1 cellular context compared by ENCODE assay signal in the genomic region with DNA sequence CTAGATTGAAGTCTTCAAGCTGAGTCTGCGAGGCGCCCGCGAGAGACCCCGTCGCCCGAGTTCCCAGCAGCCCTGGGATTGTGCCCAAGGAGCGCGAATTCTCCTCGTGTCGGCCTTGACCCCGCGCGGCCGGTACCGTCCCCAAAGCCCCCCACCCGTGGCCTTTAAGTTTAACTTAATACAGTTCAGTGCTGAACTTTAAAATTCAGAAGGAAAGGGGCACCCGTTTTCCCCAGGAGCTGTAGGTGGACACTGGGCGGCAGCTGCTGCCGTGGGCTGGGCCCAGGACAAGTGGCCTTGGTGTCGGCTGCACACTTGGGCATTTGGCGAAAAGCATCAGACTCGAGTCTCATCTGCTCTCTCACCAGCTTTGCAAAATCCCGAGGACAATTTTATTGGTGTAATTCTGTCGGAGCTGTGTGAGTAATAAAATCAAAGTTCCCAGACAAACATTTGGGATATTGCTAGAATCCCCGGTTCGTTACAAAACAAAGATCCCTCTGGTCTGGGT.
TF ChIP-seq lines count a peak whose summit lies in the region.

No MANE protein-coding gene starts in this region.

TF ChIP-seq in GM23338, 12 proteins besides CTCF, POLR2A, EP300 and RAD21:
- TF ChIP-seq EZH2phosphoT487 (IDR thresholded peaks at IDR 0.05; ENCODE audit: unreplicated experiment) = no peak
- TF ChIP-seq, protein P1, sequence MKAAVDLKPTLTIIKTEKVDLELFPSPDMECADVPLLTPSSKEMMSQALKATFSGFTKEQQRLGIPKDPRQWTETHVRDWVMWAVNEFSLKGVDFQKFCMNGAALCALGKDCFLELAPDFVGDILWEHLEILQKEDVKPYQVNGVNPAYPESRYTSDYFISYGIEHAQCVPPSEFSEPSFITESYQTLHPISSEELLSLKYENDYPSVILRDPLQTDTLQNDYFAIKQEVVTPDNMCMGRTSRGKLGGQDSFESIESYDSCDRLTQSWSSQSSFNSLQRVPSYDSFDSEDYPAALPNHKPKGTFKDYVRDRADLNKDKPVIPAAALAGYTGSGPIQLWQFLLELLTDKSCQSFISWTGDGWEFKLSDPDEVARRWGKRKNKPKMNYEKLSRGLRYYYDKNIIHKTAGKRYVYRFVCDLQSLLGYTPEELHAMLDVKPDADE (IDR thresholded peaks at IDR 0.05) = no peak
- TF ChIP-seq NANOG (IDR thresholded peaks at IDR 0.05; ENCODE audit: borderline replicate concordance) = no peak
- no peak for TF ChIP-seq STAT1 (IDR thresholded peaks at IDR 0.05; ENCODE audit: unreplicated experiment)
- TF ChIP-seq ZNF331 (CRISPR knock-in tag; IDR thresholded peaks at IDR 0.05; ENCODE audit: low read depth) = no peak
- TF ChIP-seq JUNB (IDR thresholded peaks at IDR 0.05; ENCODE audit: unreplicated experiment) = no peak
- TF ChIP-seq, protein P2, sequence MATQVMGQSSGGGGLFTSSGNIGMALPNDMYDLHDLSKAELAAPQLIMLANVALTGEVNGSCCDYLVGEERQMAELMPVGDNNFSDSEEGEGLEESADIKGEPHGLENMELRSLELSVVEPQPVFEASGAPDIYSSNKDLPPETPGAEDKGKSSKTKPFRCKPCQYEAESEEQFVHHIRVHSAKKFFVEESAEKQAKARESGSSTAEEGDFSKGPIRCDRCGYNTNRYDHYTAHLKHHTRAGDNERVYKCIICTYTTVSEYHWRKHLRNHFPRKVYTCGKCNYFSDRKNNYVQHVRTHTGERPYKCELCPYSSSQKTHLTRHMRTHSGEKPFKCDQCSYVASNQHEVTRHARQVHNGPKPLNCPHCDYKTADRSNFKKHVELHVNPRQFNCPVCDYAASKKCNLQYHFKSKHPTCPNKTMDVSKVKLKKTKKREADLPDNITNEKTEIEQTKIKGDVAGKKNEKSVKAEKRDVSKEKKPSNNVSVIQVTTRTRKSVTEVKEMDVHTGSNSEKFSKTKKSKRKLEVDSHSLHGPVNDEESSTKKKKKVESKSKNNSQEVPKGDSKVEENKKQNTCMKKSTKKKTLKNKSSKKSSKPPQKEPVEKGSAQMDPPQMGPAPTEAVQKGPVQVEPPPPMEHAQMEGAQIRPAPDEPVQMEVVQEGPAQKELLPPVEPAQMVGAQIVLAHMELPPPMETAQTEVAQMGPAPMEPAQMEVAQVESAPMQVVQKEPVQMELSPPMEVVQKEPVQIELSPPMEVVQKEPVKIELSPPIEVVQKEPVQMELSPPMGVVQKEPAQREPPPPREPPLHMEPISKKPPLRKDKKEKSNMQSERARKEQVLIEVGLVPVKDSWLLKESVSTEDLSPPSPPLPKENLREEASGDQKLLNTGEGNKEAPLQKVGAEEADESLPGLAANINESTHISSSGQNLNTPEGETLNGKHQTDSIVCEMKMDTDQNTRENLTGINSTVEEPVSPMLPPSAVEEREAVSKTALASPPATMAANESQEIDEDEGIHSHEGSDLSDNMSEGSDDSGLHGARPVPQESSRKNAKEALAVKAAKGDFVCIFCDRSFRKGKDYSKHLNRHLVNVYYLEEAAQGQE (IDR thresholded peaks at IDR 0.05; ENCODE audit: unreplicated experiment) = no peak
- no peak for TF ChIP-seq POLR2AphosphoS5 (IDR thresholded peaks at IDR 0.05; ENCODE audit: low read depth)
- TF ChIP-seq ZNF114 (CRISPR knock-in tag; IDR thresholded peaks at IDR 0.05) = no peak
- TF ChIP-seq EZH2 (IDR thresholded peaks at IDR 0.05; ENCODE audit: low read depth, unreplicated experiment) = no peak
- no peak for TF ChIP-seq CREB1 (CRISPR knock-in tag; IDR thresholded peaks at IDR 0.05; ENCODE audit: low read depth)
- TF ChIP-seq, protein P3, sequence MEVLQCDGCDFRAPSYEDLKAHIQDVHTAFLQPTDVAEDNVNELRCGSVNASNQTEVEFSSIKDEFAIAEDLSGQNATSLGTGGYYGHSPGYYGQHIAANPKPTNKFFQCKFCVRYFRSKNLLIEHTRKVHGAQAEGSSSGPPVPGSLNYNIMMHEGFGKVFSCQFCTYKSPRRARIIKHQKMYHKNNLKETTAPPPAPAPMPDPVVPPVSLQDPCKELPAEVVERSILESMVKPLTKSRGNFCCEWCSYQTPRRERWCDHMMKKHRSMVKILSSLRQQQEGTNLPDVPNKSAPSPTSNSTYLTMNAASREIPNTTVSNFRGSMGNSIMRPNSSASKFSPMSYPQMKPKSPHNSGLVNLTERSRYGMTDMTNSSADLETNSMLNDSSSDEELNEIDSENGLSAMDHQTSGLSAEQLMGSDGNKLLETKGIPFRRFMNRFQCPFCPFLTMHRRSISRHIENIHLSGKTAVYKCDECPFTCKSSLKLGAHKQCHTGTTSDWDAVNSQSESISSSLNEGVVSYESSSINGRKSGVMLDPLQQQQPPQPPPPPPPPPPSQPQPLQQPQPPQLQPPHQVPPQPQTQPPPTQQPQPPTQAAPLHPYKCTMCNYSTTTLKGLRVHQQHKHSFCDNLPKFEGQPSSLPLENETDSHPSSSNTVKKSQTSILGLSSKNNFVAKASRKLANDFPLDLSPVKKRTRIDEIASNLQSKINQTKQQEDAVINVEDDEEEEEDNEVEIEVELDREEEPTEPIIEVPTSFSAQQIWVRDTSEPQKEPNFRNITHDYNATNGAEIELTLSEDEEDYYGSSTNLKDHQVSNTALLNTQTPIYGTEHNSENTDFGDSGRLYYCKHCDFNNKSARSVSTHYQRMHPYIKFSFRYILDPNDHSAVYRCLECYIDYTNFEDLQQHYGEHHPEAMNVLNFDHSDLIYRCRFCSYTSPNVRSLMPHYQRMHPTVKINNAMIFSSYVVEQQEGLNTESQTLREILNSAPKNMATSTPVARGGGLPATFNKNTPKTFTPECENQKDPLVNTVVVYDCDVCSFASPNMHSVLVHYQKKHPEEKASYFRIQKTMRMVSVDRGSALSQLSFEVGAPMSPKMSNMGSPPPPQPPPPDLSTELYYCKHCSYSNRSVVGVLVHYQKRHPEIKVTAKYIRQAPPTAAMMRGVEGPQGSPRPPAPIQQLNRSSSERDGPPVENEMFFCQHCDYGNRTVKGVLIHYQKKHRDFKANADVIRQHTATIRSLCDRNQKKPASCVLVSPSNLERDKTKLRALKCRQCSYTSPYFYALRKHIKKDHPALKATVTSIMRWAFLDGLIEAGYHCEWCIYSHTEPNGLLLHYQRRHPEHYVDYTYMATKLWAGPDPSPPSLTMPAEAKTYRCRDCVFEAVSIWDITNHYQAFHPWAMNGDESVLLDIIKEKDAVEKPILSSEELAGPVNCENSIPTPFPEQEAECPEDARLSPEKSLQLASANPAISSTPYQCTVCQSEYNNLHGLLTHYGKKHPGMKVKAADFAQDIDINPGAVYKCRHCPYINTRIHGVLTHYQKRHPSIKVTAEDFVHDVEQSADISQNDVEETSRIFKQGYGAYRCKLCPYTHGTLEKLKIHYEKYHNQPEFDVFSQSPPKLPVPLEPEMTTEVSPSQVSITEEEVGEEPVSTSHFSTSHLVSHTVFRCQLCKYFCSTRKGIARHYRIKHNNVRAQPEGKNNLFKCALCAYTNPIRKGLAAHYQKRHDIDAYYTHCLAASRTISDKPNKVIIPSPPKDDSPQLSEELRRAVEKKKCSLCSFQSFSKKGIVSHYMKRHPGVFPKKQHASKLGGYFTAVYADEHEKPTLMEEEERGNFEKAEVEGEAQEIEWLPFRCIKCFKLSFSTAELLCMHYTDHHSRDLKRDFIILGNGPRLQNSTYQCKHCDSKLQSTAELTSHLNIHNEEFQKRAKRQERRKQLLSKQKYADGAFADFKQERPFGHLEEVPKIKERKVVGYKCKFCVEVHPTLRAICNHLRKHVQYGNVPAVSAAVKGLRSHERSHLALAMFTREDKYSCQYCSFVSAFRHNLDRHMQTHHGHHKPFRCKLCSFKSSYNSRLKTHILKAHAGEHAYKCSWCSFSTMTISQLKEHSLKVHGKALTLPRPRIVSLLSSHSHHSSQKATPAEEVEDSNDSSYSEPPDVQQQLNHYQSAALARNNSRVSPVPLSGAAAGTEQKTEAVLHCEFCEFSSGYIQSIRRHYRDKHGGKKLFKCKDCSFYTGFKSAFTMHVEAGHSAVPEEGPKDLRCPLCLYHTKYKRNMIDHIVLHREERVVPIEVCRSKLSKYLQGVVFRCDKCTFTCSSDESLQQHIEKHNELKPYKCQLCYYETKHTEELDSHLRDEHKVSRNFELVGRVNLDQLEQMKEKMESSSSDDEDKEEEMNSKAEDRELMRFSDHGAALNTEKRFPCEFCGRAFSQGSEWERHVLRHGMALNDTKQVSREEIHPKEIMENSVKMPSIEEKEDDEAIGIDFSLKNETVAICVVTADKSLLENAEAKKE (CRISPR knock-in tag; IDR thresholded peaks at IDR 0.05) = no peak
